Comparison of ENCODE assay signal across 8 cellular contexts in genomic region chr10:62373995-62374861, GRCh38. TPM values are rescaled to one million over a fixed set of nuclear protein-coding genes. Genes with fewer than 3 reads are reported as not detected.
DNase-seq lines count a peak whose midpoint lies in the region; ATAC-seq and TF ChIP-seq lines count a peak whose summit lies in the region.

Gene ZNF365 (plus strand): TSS chr10:62374369. CDS start chr10:62376194, 1,825 bp downstream.

- no peaks in the 10 kb centered on the region for H3K27me3 ChIP-seq in KMS-11 (ENCODE audit: insufficient read depth, low read depth)

- H3K9ac ChIP-seq in KMS-11 = no peak within 1 kb of the TSS

- ATAC-seq in activated CD8-positive, alpha-beta T cell treated with anti-CD3 and anti-CD28 coated beads, Interleukin-2, amount 10 ng/mL, durations not matched to agents 7 days and 5 days = peak; percentile 91
- ATAC-seq in HG03159 (IDR thresholded peaks at IDR 0.05; ENCODE audit: unreplicated experiment) = no peak

- in situ Hi-C loops in Caki2 (cut with HindIII; ENCODE audit: low pct_unique_long_range_greater_than_20kb, low sequenced_read_pairs) = no loop called here

- H4K20me1 ChIP-seq in KMS-11 (ENCODE audit: insufficient read depth) = no peaks in the 10 kb centered on the region

- H3K36me3 ChIP-seq in KMS-11 (ENCODE audit: insufficient read depth) = no peaks in the 10 kb centered on the region

- no peaks in the 10 kb centered on the region for H3K79me2 ChIP-seq in KMS-11 (ENCODE audit: insufficient read depth, low read depth)

- CTCF ChIA-PET in activated CD8-positive, alpha-beta T cell treated with anti-CD3 and anti-CD28 coated beads, Interleukin-2, amount 10 ng/mL, durations not matched to agents 7 days and 5 days (lab: Charles Lee) = no interaction called here

- H3K4me3 Mint-ChIP-seq in activated CD8-positive, alpha-beta T cell treated with anti-CD3 and anti-CD28 coated beads, Interleukin-2, amount 10 ng/mL, durations not matched to agents 7 days and 5 days = peak within 1 kb of the TSS; percentile 54
- peak within 1 kb of the TSS; percentile 86 for H3K4me3 Mint-ChIP-seq in endothelial cell (ENCODE audit: unreplicated experiment)

- no peaks in the 10 kb centered on the region for H3K9me3 Mint-ChIP-seq in activated CD8-positive, alpha-beta T cell treated with anti-CD3 and anti-CD28 coated beads, Interleukin-2, amount 10 ng/mL, durations not matched to agents 7 days and 5 days (ENCODE audit: insufficient read depth)
- no peaks in the 10 kb centered on the region for H3K9me3 Mint-ChIP-seq in endothelial cell (ENCODE audit: unreplicated experiment)

- no peaks in the 10 kb centered on the region for H3K36me3 Mint-ChIP-seq in activated CD8-positive, alpha-beta T cell treated with anti-CD3 and anti-CD28 coated beads, Interleukin-2, amount 10 ng/mL, durations not matched to agents 7 days and 5 days (ENCODE audit: low read depth)
- no peaks in the 10 kb centered on the region for H3K36me3 Mint-ChIP-seq in endothelial cell (ENCODE audit: low read depth, unreplicated experiment)

- TF ChIP-seq CTCF in KMS-11 (conservative IDR thresholded peaks at IDR 0.05; ENCODE audit: low read depth, low read length) = no peak
- TF ChIP-seq CTCF in endothelial cell (IDR thresholded peaks at IDR 0.05; ENCODE audit: unreplicated experiment) = no peak

- peak; percentile 49 for DNase-seq in Caki2 (ENCODE audit: low read depth)
- DNase-seq in activated CD8-positive, alpha-beta T cell treated with anti-CD3 and anti-CD28 coated beads, Interleukin-2, amount 10 ng/mL, durations not matched to agents 7 days and 5 days = peak; percentile 40
- peak; percentile 34 for DNase-seq in endothelial cell (ENCODE audit: low spot score)
- peak; percentile 73 for DNase-seq in midbrain (lab: John Stamatoyannopoulos, UW)
- peak; percentile 42 for DNase-seq in stimulated activated naive CD4-positive, alpha-beta T cell treated with Interleukin-2 at 50 U/mL for 16 hours (lab: John Stamatoyannopoulos, UW)
- no peak for DNase-seq in OCI-M2 (lab: John Stamatoyannopoulos, UW; ENCODE audit: unreplicated experiment)

- no peak within 1 kb of the TSS for H3K27ac Mint-ChIP-seq in activated CD8-positive, alpha-beta T cell treated with anti-CD3 and anti-CD28 coated beads, Interleukin-2, amount 10 ng/mL, durations not matched to agents 7 days and 5 days
- no peak within 1 kb of the TSS for H3K27ac Mint-ChIP-seq in endothelial cell (ENCODE audit: unreplicated experiment)

- peak within 1 kb of the TSS; percentile 17; the same call in 1 of the 2 replicates for H3K4me2 ChIP-seq in KMS-11

- no peak within 1 kb of the TSS for H3K4me3 ChIP-seq in KMS-11 (IDR thresholded peaks at IDR 0.05; ENCODE audit: insufficient read depth, low read depth, low read length)

- POLR2A ChIA-PET in activated CD8-positive, alpha-beta T cell treated with anti-CD3 and anti-CD28 coated beads, Interleukin-2, amount 10 ng/mL, durations not matched to agents 7 days and 5 days (lab: Charles Lee) = no interaction called here

- H3K27me3 Mint-ChIP-seq in activated CD8-positive, alpha-beta T cell treated with anti-CD3 and anti-CD28 coated beads, Interleukin-2, amount 10 ng/mL, durations not matched to agents 7 days and 5 days (ENCODE audit: low read depth) = peaks cover 41% of the 10 kb centered on the region
- no peaks in the 10 kb centered on the region for H3K27me3 Mint-ChIP-seq in endothelial cell (ENCODE audit: unreplicated experiment)

- no peak within 1 kb of the TSS for H3K27ac ChIP-seq in KMS-11

- H2AFZ ChIP-seq in KMS-11 (ENCODE audit: low read depth) = peak within 1 kb of the TSS; percentile 52

- H3K4me1 Mint-ChIP-seq in activated CD8-positive, alpha-beta T cell treated with anti-CD3 and anti-CD28 coated beads, Interleukin-2, amount 10 ng/mL, durations not matched to agents 7 days and 5 days (ENCODE audit: low read depth) = peaks cover 4% of the 10 kb centered on the region
- H3K4me1 Mint-ChIP-seq in endothelial cell (ENCODE audit: unreplicated experiment) = peaks cover 5% of the 10 kb centered on the region

- no peaks in the 10 kb centered on the region for H3K4me1 ChIP-seq in KMS-11 (ENCODE audit: low read depth, poor library complexity, severe bottlenecking)

RNA-seq across cellular contexts. Expression of gene ZNF365, which starts in this region (rescaled TPM):
- 3.4 and 10.1 TPM in 2 replicates for total RNA-seq in Caki2 (2014; rRNA removed; shearing (Covaris generic); ENCODE audit: low replicate concordance)
- not detected for total RNA-seq in activated CD8-positive, alpha-beta T cell treated with anti-CD3 and anti-CD28 coated beads, Interleukin-2, amount 10 ng/mL, durations not matched to agents 7 days and 5 days
- total RNA-seq in endothelial cell (ENCODE audit: unreplicated experiment) = not detected

Comparison
In these comparisons a context has a peak if more than half of its experiments do, and no peak if none do; other contexts are left out.
1. Peak in DNase-seq and ATAC-seq in activated CD8-positive, alpha-beta T cell treated with anti-CD3 and anti-CD28 coated beads, Interleukin-2, amount 10 ng/mL, durations not matched to agents 7 days and 5 days; RNA of the gene not detected or under 1 TPM.
2. Peak in DNase-seq in endothelial cell; RNA of the gene not detected or under 1 TPM.